In the genomic region with DNA sequence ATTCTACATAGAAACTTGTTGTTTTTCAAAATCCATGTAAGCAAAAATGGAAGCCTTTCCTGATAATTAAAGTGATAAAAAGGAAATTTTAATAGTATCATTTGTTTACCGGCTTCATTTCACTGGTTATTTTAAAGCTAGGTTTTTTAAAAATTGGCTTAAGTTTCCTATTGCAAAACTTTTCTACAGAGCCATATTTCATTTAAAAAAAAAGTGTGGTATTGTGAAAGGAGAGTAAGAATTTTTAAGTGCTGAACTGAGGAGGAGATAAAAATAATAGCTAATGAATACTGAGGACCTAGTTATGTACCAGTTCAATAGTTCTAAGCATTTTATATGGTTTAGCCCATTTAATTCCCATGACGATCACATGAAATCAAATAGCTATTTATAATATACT, we compare ENCODE assay signal across 23 cellular contexts.
A peak's percentile ranks its signal among the peaks of the same experiment; 100 is the strongest.
DNase-seq lines count a peak whose midpoint lies in the region; ATAC-seq and TF ChIP-seq lines count a peak whose summit lies in the region.
"Had no signal": no experiment of that assay in that cellular context is flagged by ENCODE, and none has a peak within 500 bp of the region (broad histone marks: within the 10 kb centered on the region; RNA-seq: fewer than 3 reads in every experiment).

No MANE protein-coding gene starts in this region.

- no peak overlapping the region for H3K23ac ChIP-seq in trophoblast cell (ENCODE audit: low read length)

- no peak for TF ChIP-seq CTCF in AG10803 (conservative IDR thresholded peaks at IDR 0.05; ENCODE audit: low read length)
- TF ChIP-seq CTCF in smooth muscle cell (IDR thresholded peaks at IDR 0.05; ENCODE audit: borderline replicate concordance, insufficient read depth, poor library complexity, severe bottlenecking), result no peak

- no peaks in the 10 kb centered on the region for H3F3A ChIP-seq in smooth muscle cell (ENCODE audit: low read depth)

- no peak overlapping the region for H3K18ac ChIP-seq in trophoblast cell (ENCODE audit: low read length)

- no peak overlapping the region for H3K4me2 ChIP-seq in smooth muscle cell
- H3K4me2 ChIP-seq in trophoblast cell (ENCODE audit: low read length), result no peak overlapping the region
- H3K4me2 ChIP-seq: BLaER1, PC-9 had no signal

- no peak overlapping the region for H3K4ac ChIP-seq in trophoblast cell (ENCODE audit: low read depth, low read length)

- no peak overlapping the region for H3K27ac ChIP-seq in smooth muscle cell (ENCODE audit: low read depth)
- H3K27ac ChIP-seq in trophoblast cell (ENCODE audit: low read depth, low read length), result no peak overlapping the region
- H3K27ac ChIP-seq: BLaER1, PC-9, SJSA1 had no signal

- H4K20me1 ChIP-seq in smooth muscle cell (ENCODE audit: low read depth), result no peaks in the 10 kb centered on the region
- H4K20me1 ChIP-seq: BLaER1 had no signal

- H4K91ac ChIP-seq in trophoblast cell (ENCODE audit: low read depth, low read length), result no peak overlapping the region

- H3K36me3 ChIP-seq in adipocyte (ENCODE audit: control insufficient read depth, insufficient read depth, low read length, severe bottlenecking), result no peaks in the 10 kb centered on the region
- H3K36me3 ChIP-seq in smooth muscle cell (ENCODE audit: low read depth), result no peaks in the 10 kb centered on the region
- H3K36me3 ChIP-seq in trophoblast cell (ENCODE audit: control insufficient read depth in 1 of 2, insufficient read depth in 2 of 2, low read length in 2 of 2), result no peaks in the 10 kb centered on the region
- H3K36me3 ChIP-seq: BLaER1, SJSA1 had no signal

- H2AK5ac ChIP-seq in trophoblast cell (ENCODE audit: low read length), result no peak overlapping the region

- H3K9me3 ChIP-seq in adipocyte (ENCODE audit: control insufficient read depth, low read length) (no peaks in the 10 kb centered on the region), smooth muscle cell (replicated peaks; ENCODE audit: low read depth) (no peaks in the 10 kb centered on the region), trophoblast cell (ENCODE audit: insufficient read depth, low read depth, low read length) (no peaks in the 10 kb centered on the region)
- H3K9me3 ChIP-seq: BLaER1, SJSA1 had no signal

- H3K79me1 ChIP-seq in trophoblast cell (ENCODE audit: low read length), result no peaks in the 10 kb centered on the region

- no peaks in the 10 kb centered on the region for H3K27me3 ChIP-seq in adipocyte (replicated peaks; ENCODE audit: control insufficient read depth, insufficient read depth, low read length)
- no peaks in the 10 kb centered on the region for H3K27me3 ChIP-seq in smooth muscle cell (ENCODE audit: low read depth)
- H3K27me3 ChIP-seq in trophoblast cell (ENCODE audit: insufficient read depth, low read length), result no peaks in the 10 kb centered on the region
- H3K27me3 ChIP-seq: BLaER1, SJSA1 had no signal

- H3K79me2 ChIP-seq in smooth muscle cell (ENCODE audit: low read depth) (no peaks in the 10 kb centered on the region), trophoblast cell (ENCODE audit: control insufficient read depth, insufficient read depth, low read length, poor library complexity) (no peaks in the 10 kb centered on the region)

- WGBS in smooth muscle cell (ENCODE audit: low lambda C conversion rate), result 94% methylated on average over 2 of the region's 2 CpGs
- no CpG with 5 or more reads among the region's 2 CpGs for WGBS in trophoblast cell (ENCODE audit: extremely low coverage, insufficient coverage, insufficient read length)

- H2BK12ac ChIP-seq in trophoblast cell (ENCODE audit: low read length), result no peak overlapping the region

- H2BK120ac ChIP-seq in trophoblast cell (ENCODE audit: insufficient read depth, low read length, poor library complexity), result no peak overlapping the region

- H2AFZ ChIP-seq in smooth muscle cell (ENCODE audit: low read depth) (no peak overlapping the region), trophoblast cell (ENCODE audit: insufficient read depth, low read length, poor library complexity) (no peak overlapping the region)
- H2AFZ ChIP-seq: PC-9 had no signal

- DNase-seq in AG10803 (ENCODE audit: low read depth), result peak; percentile 20
- peak; percentile 71 for DNase-seq in adipocyte (ENCODE audit: low read depth)
- peak; percentile 36 for DNase-seq in fibroblast of gingiva (ENCODE audit: low read depth)
- DNase-seq in iris pigment epithelial cell (ENCODE audit: low read depth), result peak; percentile 39
- DNase-seq in smooth muscle cell (lab: John Stamatoyannopoulos, UW; ENCODE audit: unreplicated experiment), result no peak
- no peak for DNase-seq in trophoblast cell
- DNase-seq in HT-29 (ENCODE audit: low spot score), result no peak
- DNase-seq: 8988T; CD4-positive, CD25-positive, alpha-beta regulatory T cell; DMS153; H7; KG1; MM.1S; NCI-H2029; NCI-H446; NCI-H526; NCI-H82; NK-92 treated with Interleukin-12 subunit alpha and Interleukin-12 subunit beta, amount 100 ng/mL, for 24 hours; PC-9 had no signal

- H2BK5ac ChIP-seq in trophoblast cell (ENCODE audit: low read depth, low read length, poor library complexity), result no peak overlapping the region

- H3K4me3 ChIP-seq in AG10803 (ENCODE audit: low read length) (no peak overlapping the region), adipocyte (ENCODE audit: low read length) (no peak overlapping the region), smooth muscle cell (no peak overlapping the region), trophoblast cell (ENCODE audit: low read depth, low read length) (no peak overlapping the region)
- H3K4me3 ChIP-seq: BLaER1, PC-9, SJSA1 had no signal

- H4K12ac ChIP-seq in trophoblast cell (ENCODE audit: low read depth, low read length), result no peak overlapping the region

- H3K4me1 ChIP-seq in adipocyte (ENCODE audit: control insufficient read depth, insufficient read depth, low read length), result peaks cover 21% of the 10 kb centered on the region
- H3K4me1 ChIP-seq in smooth muscle cell (ENCODE audit: low read depth), result peaks cover 17% of the 10 kb centered on the region
- peaks cover 0 to 4% of the 10 kb centered on the region in 2 experiments for H3K4me1 ChIP-seq in trophoblast cell (ENCODE audit: control insufficient read depth in 1 of 2, insufficient read depth in 2 of 2, low read length in 2 of 2)
- H3K4me1 ChIP-seq: BLaER1 had no signal

- H3K14ac ChIP-seq in trophoblast cell (ENCODE audit: low read length), result no peak overlapping the region

- no peak overlapping the region for H4K8ac ChIP-seq in trophoblast cell (ENCODE audit: low read depth, low read length)

- no peak for ATAC-seq in GM21786 (IDR thresholded peaks at IDR 0.05; ENCODE audit: unreplicated experiment)
- ATAC-seq: Right ventricle myocardium inferior had no signal

- peak overlapping the region; percentile 43 for H3K9ac ChIP-seq in adipocyte (ENCODE audit: low read length)
- H3K9ac ChIP-seq in smooth muscle cell (ENCODE audit: low read depth), result no peak overlapping the region
- no peak overlapping the region for H3K9ac ChIP-seq in trophoblast cell (ENCODE audit: low read length)
- H3K9ac ChIP-seq: BLaER1 had no signal

Comparison
In these comparisons a context has a peak if more than half of its experiments do, and no peak if none do; other contexts are left out.
1. DNase-seq: peak in AG10803 (single experiment), adipocyte (single experiment), fibroblast of gingiva (single experiment) and iris pigment epithelial cell (single experiment); none in smooth muscle cell (single experiment), trophoblast cell (0 of 2) and HT-29 (single experiment).